Comparison of ENCODE assay signal across 2 cellular contexts in genomic region chr5:145964008-145964407, GRCh38. TPM values are rescaled to one million over a fixed set of nuclear protein-coding genes. Genes with fewer than 3 reads are reported as not detected.
"Had no signal": no experiment of that assay in that cellular context is flagged by ENCODE, and none has a peak within 500 bp of the region (broad histone marks: within the 10 kb centered on the region; RNA-seq: fewer than 3 reads in every experiment).

No MANE protein-coding gene starts in this region.

RNA-seq across cellular contexts. Expression of gene SH3RF2, which starts 27.6 kb away (rescaled TPM):
- total RNA-seq: lung microvascular endothelial cell had no signal
- polyA plus RNA-seq: immature natural killer cell had no signal
